In genomic region chr2:43542285-43542933, GRCh38 we compare ENCODE assay signal across 8 cellular contexts. TPM values are rescaled to one million over a fixed set of nuclear protein-coding genes. Genes with fewer than 3 reads are reported as not detected.
A peak's percentile ranks its signal among the peaks of the same experiment; 100 is the strongest.
DNase-seq lines count a peak whose midpoint lies in the region; ATAC-seq and TF ChIP-seq lines count a peak whose summit lies in the region.

No MANE protein-coding gene starts in this region.

- no peak overlapping the region for H3K4me3 ChIP-seq in sigmoid colon

- DNase-seq in DMS53 treated with DMSO at 0.1 percent for 48 hours (lab: John Stamatoyannopoulos, UW; ENCODE audit: unreplicated experiment): peak; percentile 47
- DNase-seq in T-helper 17 cell: no peak
- peak in 1 of 2 donors; percentile 39 for DNase-seq in foreskin keratinocyte
- no peak for DNase-seq in sigmoid colon
- no peak for DNase-seq in stimulated activated naive CD4-positive, alpha-beta T cell treated with Interleukin-2 at 50 U/mL for 16 hours (lab: John Stamatoyannopoulos, UW)
- DNase-seq in activated CD4-positive, alpha-beta T cell treated with anti-CD3 and anti-CD28 coated beads, Interleukin-2, amount 50 U/mL, for 4 hours: no peak

- TF ChIP-seq EP300 in Ishikawa (IDR thresholded peaks at IDR 0.05; ENCODE audit: borderline replicate concordance): no peak
- no peak for TF ChIP-seq EP300 in sigmoid colon (IDR thresholded peaks at IDR 0.05)

- TF ChIP-seq CTCF in foreskin keratinocyte (conservative IDR thresholded peaks at IDR 0.05) (peak; percentile 77), sigmoid colon (IDR thresholded peaks at IDR 0.05) (peak; percentile 43 to 62 (median 58))

- H3K27ac ChIP-seq in foreskin keratinocyte (peak overlapping the region; percentile 91), sigmoid colon (no peak overlapping the region)

- peaks cover 27% of the 10 kb centered on the region for H3K4me1 ChIP-seq in foreskin keratinocyte
- H3K4me1 ChIP-seq in sigmoid colon: peaks cover 0 to 41% (median 18%) of the 10 kb centered on the region in 4 donors

- H3K4me1 Mint-ChIP-seq in T-helper 17 cell: peaks cover 7% of the 10 kb centered on the region

- peak; percentile 52 for TF ChIP-seq RAD21 in Ishikawa (IDR thresholded peaks at IDR 0.05; ENCODE audit: low read depth)

- no peaks in the 10 kb centered on the region for H3K9me3 ChIP-seq in T-helper 17 cell (ENCODE audit: control insufficient read depth, low read length, poor library complexity, severe bottlenecking)
- no peaks in the 10 kb centered on the region for H3K9me3 ChIP-seq in sigmoid colon

- H3K27me3 ChIP-seq in foreskin keratinocyte (no peaks in the 10 kb centered on the region), sigmoid colon (no peaks in the 10 kb centered on the region)

- H3K36me3 ChIP-seq in sigmoid colon: no peaks in the 10 kb centered on the region

- no peak for TF ChIP-seq POLR2A in sigmoid colon (IDR thresholded peaks at IDR 0.05)

- 7 to 19% methylated on average over 3 of the region's 3 CpGs for WGBS in sigmoid colon, 2 donors

- no peak overlapping the region for H3K27ac Mint-ChIP-seq in T-helper 17 cell

- H3K36me3 Mint-ChIP-seq in T-helper 17 cell (ENCODE audit: low read depth): no peaks in the 10 kb centered on the region

- intact Hi-C loops in sigmoid colon (cut with DNase I): loop anchor here (2.0 to 5.0 kb wide), 3 partner anchors 565 to 715 kb away; no protein-coding TSS in a partner anchor

- H3K27me3 Mint-ChIP-seq in T-helper 17 cell: no peaks in the 10 kb centered on the region

- no peak overlapping the region for H3K4me3 Mint-ChIP-seq in T-helper 17 cell

- ATAC-seq in T-helper 17 cell (peak; percentile 75), foreskin keratinocyte (peak; percentile 29), GM21576 (IDR thresholded peaks at IDR 0.05; ENCODE audit: unreplicated experiment) (no peak)

TF ChIP-seq in Ishikawa, 13 proteins besides CTCF, POLR2A, EP300 and RAD21:
- TF ChIP-seq ZBTB7A (IDR thresholded peaks at IDR 0.05; ENCODE audit: low read depth) (no peak), CEBPB (IDR thresholded peaks at IDR 0.05) (no peak), YY1 (IDR thresholded peaks at IDR 0.05; ENCODE audit: low read depth) (no peak), EGR1 (IDR thresholded peaks at IDR 0.05) (no peak), MAX (IDR thresholded peaks at IDR 0.05) (no peak), NFIC (IDR thresholded peaks at IDR 0.05) (no peak), CREB1 (IDR thresholded peaks at IDR 0.05; ENCODE audit: low read depth) (no peak), TEAD4 (IDR thresholded peaks at IDR 0.05) (no peak), TCF12 (IDR thresholded peaks at IDR 0.05; ENCODE audit: low read depth) (no peak), REST (IDR thresholded peaks at IDR 0.05; ENCODE audit: low read depth) (no peak), FOXM1 (IDR thresholded peaks at IDR 0.05; ENCODE audit: borderline replicate concordance, low read depth) (no peak)

RNA-seq across cellular contexts. Expression of gene THADA, which starts 53.4 kb away (rescaled TPM):
- total RNA-seq in T-helper 17 cell: 10 to 100 TPM; 40.1 to 41.0 TPM
- 20.1 and 21.0 TPM in 2 replicates for total RNA-seq in foreskin keratinocyte
- 14.4 and 15.6 TPM in 2 replicates for polyA plus RNA-seq in foreskin keratinocyte
- total RNA-seq in sigmoid colon: 10 to 100 TPM; 20.2 to 35.2 (median 29.6) TPM
- 10 to 100 TPM in 1 of 3 donors, 1 to 10 TPM in 2; 4.4 to 14.0 (median 9.0) TPM for polyA plus RNA-seq in sigmoid colon
